In genomic region chr11:126746443-126746842, GRCh38 we compare ENCODE assay signal across 23 cellular contexts.
"Had no signal": no experiment of that assay in that cellular context is flagged by ENCODE, and none has a peak within 500 bp of the region (broad histone marks: within the 10 kb centered on the region; RNA-seq: fewer than 3 reads in every experiment).

No MANE protein-coding gene starts in this region.

- H3K27ac ChIP-seq: colonic mucosa, epithelial cell of prostate, esophagus muscularis mucosa, foreskin keratinocyte, gastroesophageal sphincter, heart left ventricle, hepatocyte, left lung, lower lobe of right lung had no signal

- H3K4me2 ChIP-seq: hepatocyte had no signal

- H2AFZ ChIP-seq: hepatocyte had no signal

- H3K4me1 ChIP-seq: colonic mucosa, esophagus muscularis mucosa, foreskin keratinocyte, gastroesophageal sphincter, heart left ventricle, left lung, lower lobe of right lung had no signal

- H3K79me2 ChIP-seq: hepatocyte had no signal

- DNase-seq: colonic mucosa; cortex of kidney; effector CD8-positive, alpha-beta T cell; effector memory CD8-positive, alpha-beta T cell; endodermal cell; erythroblast; foreskin keratinocyte; heart left ventricle; hypothalamus; left cardiac atrium; left lung; left ventricle myocardium superior; lower lobe of right lung; mesenchymal stem cell; mucosa of descending colon; naive B cell; naive thymus-derived CD8-positive, alpha-beta T cell had no signal

- H3K4me1 Mint-ChIP-seq: naive B cell had no signal

- ATAC-seq: effector memory CD8-positive, alpha-beta T cell; foreskin keratinocyte; gastroesophageal sphincter; heart left ventricle; left cardiac atrium; left lung; left ventricle myocardium superior; lower lobe of right lung; mucosa of descending colon; naive thymus-derived CD8-positive, alpha-beta T cell had no signal

- H3K27ac Mint-ChIP-seq: dendritic cell treated with granulocyte-macrophage colony-stimulating factor and Interleukin-4, amounts not matched to agents 40 ng/mL and 50 ng/mL, for 4 days; endodermal cell; mesothelial cell of epicardium; naive B cell had no signal

- H3K27me3 ChIP-seq: colonic mucosa, esophagus muscularis mucosa, foreskin keratinocyte, left lung had no signal

- H3K27me3 Mint-ChIP-seq: dendritic cell treated with granulocyte-macrophage colony-stimulating factor and Interleukin-4, amounts not matched to agents 40 ng/mL and 50 ng/mL, for 4 days had no signal

- H3K9me3 ChIP-seq: colonic mucosa, esophagus muscularis mucosa, gastroesophageal sphincter, heart left ventricle, left lung, lower lobe of right lung, mucosa of descending colon had no signal

- H3K36me3 ChIP-seq: colonic mucosa, esophagus muscularis mucosa, gastroesophageal sphincter, heart left ventricle, left lung, lower lobe of right lung had no signal

- H3K9me3 Mint-ChIP-seq: dendritic cell treated with granulocyte-macrophage colony-stimulating factor and Interleukin-4, amounts not matched to agents 40 ng/mL and 50 ng/mL, for 4 days; effector memory CD8-positive, alpha-beta T cell; naive thymus-derived CD8-positive, alpha-beta T cell had no signal

- H3K4me3 Mint-ChIP-seq: dendritic cell treated with granulocyte-macrophage colony-stimulating factor and Interleukin-4, amounts not matched to agents 40 ng/mL and 50 ng/mL, for 4 days; effector memory CD8-positive, alpha-beta T cell; endodermal cell; mesothelial cell of epicardium; naive B cell; naive thymus-derived CD8-positive, alpha-beta T cell had no signal

- H3K4me3 ChIP-seq: colonic mucosa, esophagus muscularis mucosa, gastroesophageal sphincter, heart left ventricle, hepatocyte, left lung, lower lobe of right lung, mucosa of descending colon had no signal

- H3K36me3 Mint-ChIP-seq: mesothelial cell of epicardium; naive B cell; naive thymus-derived CD8-positive, alpha-beta T cell had no signal
